ENCODE assay signal across 1 cellular context in the genomic region with DNA sequence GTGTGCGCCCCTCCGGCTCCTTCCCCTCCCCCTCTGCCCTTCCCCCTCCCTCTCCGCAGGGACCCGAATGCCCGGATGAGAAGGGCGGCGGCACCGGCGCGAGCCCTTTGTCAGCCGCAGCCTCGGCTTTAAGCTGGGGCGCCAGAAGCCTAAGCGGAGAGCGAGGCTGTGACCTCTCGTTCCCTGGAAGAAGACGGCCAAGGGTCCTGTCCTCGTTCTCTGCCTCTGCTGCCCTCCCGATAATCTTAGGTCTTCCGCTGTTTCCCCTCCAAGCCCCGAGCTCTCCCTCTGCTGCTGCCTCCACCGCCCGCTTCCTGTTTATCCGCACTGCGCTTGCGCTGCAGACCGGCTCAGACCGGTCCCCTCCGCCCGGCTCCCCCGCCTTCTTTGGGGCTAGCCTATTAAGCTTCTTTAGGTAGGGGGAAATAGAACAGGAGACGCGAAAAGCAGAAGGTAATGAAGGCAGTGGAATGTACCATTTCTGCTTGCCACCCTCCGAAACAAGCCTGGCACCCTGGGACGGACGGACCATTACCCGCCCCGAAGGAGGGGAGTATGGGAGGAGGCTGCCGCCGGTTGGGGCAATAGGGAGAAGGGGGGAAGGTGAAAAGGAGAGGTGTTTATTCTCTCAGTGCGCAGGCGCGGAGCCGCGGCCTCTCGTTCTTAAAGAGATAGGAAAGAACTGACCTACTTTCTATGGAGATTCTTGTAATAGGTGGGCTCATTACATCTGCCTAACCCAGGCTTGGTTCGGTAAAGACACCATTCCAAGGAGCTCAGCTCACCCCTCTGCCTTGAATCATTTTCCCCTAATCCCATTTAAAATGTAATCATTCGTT.
TF ChIP-seq lines count a peak whose summit lies in the region.

Gene OGA (minus strand): TSS at position 326 of the 839 bp plus-strand sequence. CDS start 422 bp downstream, outside the sequence.

TF ChIP-seq in K562, 482 proteins besides CTCF, POLR2A, EP300 and RAD21 (continued from another document and continues in another):
- TF ChIP-seq AFF1 (IDR thresholded peaks at IDR 0.05; ENCODE audit: low read depth in 1 of 2, partially characterized antibody in 2 of 2) = no peak
- TF ChIP-seq TCF7L2 (IDR thresholded peaks at IDR 0.05; ENCODE audit: low read depth, low read length) = peak; percentile 98
- no peak for TF ChIP-seq TEAD2 (tag; IDR thresholded peaks at IDR 0.05)
- peak; percentile 53; the same call in 1 of the 2 replicates for TF ChIP-seq CEBPB (tag; IDR thresholded peaks at IDR 0.05)
- TF ChIP-seq MYC (IDR thresholded peaks at IDR 0.05; ENCODE audit: low read depth, low read length) = no peak; the same call in 1 of the 2 replicates
- TF ChIP-seq MYC (CRISPR knock-in tag; IDR thresholded peaks at IDR 0.05; ENCODE audit: borderline replicate concordance, low read depth) = peak; percentile 34; the same call in 1 of the 2 replicates
- TF ChIP-seq ATF7 (IDR thresholded peaks at IDR 0.05) = peak; percentile 100
- no peak for TF ChIP-seq CREBBP (IDR thresholded peaks at IDR 0.05; ENCODE audit: low read depth, low read length)
- TF ChIP-seq, protein P1, sequence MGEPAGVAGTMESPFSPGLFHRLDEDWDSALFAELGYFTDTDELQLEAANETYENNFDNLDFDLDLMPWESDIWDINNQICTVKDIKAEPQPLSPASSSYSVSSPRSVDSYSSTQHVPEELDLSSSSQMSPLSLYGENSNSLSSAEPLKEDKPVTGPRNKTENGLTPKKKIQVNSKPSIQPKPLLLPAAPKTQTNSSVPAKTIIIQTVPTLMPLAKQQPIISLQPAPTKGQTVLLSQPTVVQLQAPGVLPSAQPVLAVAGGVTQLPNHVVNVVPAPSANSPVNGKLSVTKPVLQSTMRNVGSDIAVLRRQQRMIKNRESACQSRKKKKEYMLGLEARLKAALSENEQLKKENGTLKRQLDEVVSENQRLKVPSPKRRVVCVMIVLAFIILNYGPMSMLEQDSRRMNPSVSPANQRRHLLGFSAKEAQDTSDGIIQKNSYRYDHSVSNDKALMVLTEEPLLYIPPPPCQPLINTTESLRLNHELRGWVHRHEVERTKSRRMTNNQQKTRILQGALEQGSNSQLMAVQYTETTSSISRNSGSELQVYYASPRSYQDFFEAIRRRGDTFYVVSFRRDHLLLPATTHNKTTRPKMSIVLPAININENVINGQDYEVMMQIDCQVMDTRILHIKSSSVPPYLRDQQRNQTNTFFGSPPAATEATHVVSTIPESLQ (CRISPR knock-in tag; IDR thresholded peaks at IDR 0.05) = no peak
- TF ChIP-seq LCOR (CRISPR knock-in tag; IDR thresholded peaks at IDR 0.05) = peak; percentile 59; the same call in 1 of the 2 replicates
- peak; percentile 90 for TF ChIP-seq EP400 (IDR thresholded peaks at IDR 0.05)
- TF ChIP-seq ZNF830 (CRISPR knock-in tag; IDR thresholded peaks at IDR 0.05) = no peak
- TF ChIP-seq RBFOX2 (IDR thresholded peaks at IDR 0.05; ENCODE audit: low read depth, low read length) = peak; percentile 82
- no peak for TF ChIP-seq NCOA6 (IDR thresholded peaks at IDR 0.05)
- TF ChIP-seq ATF3 (IDR thresholded peaks at IDR 0.05) = no peak; the same call in 1 of the 2 replicates
- 0 out of 2 replicates have a peak, but pooled peaks have one; percentile 34 for TF ChIP-seq ATF3 (CRISPR knock-in tag; conservative IDR thresholded peaks at IDR 0.05)
- TF ChIP-seq BRCA1 (IDR thresholded peaks at IDR 0.05) = no peak
- TF ChIP-seq BRCA1 (CRISPR knock-in tag; IDR thresholded peaks at IDR 0.05) = no peak
- peak; percentile 78 for TF ChIP-seq POLR2G (IDR thresholded peaks at IDR 0.05; ENCODE audit: low read depth, low read length)
- peak in 1 of 2 experiments; percentile 39; a peak in 1 of 4 replicates for TF ChIP-seq KDM4B (IDR thresholded peaks at IDR 0.05; ENCODE audit: borderline replicate concordance in 2 of 2, low read depth in 1 of 2)
- TF ChIP-seq ELF1 (tag; IDR thresholded peaks at IDR 0.05) = peak; percentile 64; the same call in 1 of the 2 replicates
- TF ChIP-seq, protein P2, sequence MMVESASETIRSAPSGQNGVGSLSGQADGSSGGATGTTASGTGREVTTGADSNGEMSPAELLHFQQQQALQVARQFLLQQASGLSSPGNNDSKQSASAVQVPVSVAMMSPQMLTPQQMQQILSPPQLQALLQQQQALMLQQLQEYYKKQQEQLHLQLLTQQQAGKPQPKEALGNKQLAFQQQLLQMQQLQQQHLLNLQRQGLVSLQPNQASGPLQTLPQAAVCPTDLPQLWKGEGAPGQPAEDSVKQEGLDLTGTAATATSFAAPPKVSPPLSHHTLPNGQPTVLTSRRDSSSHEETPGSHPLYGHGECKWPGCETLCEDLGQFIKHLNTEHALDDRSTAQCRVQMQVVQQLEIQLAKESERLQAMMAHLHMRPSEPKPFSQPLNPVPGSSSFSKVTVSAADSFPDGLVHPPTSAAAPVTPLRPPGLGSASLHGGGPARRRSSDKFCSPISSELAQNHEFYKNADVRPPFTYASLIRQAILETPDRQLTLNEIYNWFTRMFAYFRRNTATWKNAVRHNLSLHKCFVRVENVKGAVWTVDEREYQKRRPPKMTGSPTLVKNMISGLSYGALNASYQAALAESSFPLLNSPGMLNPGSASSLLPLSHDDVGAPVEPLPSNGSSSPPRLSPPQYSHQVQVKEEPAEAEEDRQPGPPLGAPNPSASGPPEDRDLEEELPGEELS (CRISPR knock-in tag; IDR thresholded peaks at IDR 0.05; ENCODE audit: borderline replicate concordance) = 0 out of 2 replicates have a peak, but pooled peaks have one; percentile 46
- TF ChIP-seq CBX3 (IDR thresholded peaks at IDR 0.05; ENCODE audit: borderline replicate concordance in 1 of 2, low read length in 2 of 2) = 0 out of 3 replicates have a peak, but pooled peaks of 1 of the 2 experiments have one; percentile 13
- peak; percentile 44; the same call in 1 of the 2 replicates for TF ChIP-seq NFRKB (IDR thresholded peaks at IDR 0.05; ENCODE audit: low read depth)
- TF ChIP-seq SIX5 (IDR thresholded peaks at IDR 0.05; ENCODE audit: borderline replicate concordance in 1 of 2, insufficient read depth in 1 of 2, low read depth in 1 of 2, low read length in 2 of 2) = peak in 1 of 2 experiments; percentile 42; a peak in 1 of 4 replicates
- TF ChIP-seq, protein P3, sequence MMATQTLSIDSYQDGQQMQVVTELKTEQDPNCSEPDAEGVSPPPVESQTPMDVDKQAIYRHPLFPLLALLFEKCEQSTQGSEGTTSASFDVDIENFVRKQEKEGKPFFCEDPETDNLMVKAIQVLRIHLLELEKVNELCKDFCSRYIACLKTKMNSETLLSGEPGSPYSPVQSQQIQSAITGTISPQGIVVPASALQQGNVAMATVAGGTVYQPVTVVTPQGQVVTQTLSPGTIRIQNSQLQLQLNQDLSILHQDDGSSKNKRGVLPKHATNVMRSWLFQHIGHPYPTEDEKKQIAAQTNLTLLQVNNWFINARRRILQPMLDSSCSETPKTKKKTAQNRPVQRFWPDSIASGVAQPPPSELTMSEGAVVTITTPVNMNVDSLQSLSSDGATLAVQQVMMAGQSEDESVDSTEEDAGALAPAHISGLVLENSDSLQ (IDR thresholded peaks at IDR 0.05) = no peak
- peak; percentile 31; the same call in 1 of the 2 replicates for TF ChIP-seq CHD2 (IDR thresholded peaks at IDR 0.05; ENCODE audit: low read depth, low read length)
- TF ChIP-seq CTBP1 (IDR thresholded peaks at IDR 0.05; ENCODE audit: borderline replicate concordance) = peak; percentile 68
- TF ChIP-seq, protein P4, sequence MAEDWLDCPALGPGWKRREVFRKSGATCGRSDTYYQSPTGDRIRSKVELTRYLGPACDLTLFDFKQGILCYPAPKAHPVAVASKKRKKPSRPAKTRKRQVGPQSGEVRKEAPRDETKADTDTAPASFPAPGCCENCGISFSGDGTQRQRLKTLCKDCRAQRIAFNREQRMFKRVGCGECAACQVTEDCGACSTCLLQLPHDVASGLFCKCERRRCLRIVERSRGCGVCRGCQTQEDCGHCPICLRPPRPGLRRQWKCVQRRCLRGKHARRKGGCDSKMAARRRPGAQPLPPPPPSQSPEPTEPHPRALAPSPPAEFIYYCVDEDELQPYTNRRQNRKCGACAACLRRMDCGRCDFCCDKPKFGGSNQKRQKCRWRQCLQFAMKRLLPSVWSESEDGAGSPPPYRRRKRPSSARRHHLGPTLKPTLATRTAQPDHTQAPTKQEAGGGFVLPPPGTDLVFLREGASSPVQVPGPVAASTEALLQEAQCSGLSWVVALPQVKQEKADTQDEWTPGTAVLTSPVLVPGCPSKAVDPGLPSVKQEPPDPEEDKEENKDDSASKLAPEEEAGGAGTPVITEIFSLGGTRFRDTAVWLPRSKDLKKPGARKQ (CRISPR knock-in tag; IDR thresholded peaks at IDR 0.05) = no peak
- TF ChIP-seq FOXA3 (CRISPR knock-in tag; conservative IDR thresholded peaks at IDR 0.05 in 1 of 2, IDR thresholded peaks at IDR 0.05 in 1 of 2) = peak in 1 of 2 experiments; percentile 61; a peak in 1 of 4 replicates
- no peak for TF ChIP-seq ZSCAN29 (IDR thresholded peaks at IDR 0.05)
- TF ChIP-seq POU5F1 (IDR thresholded peaks at IDR 0.05; ENCODE audit: borderline replicate concordance, low read depth, low read length, partially characterized antibody) = no peak
- TF ChIP-seq ZNF407 (IDR thresholded peaks at IDR 0.05; ENCODE audit: low read depth) = 0 out of 2 replicates have a peak, but pooled peaks have one; percentile 37
- TF ChIP-seq TSC22D4 (tag; IDR thresholded peaks at IDR 0.05) = no peak
